ENCODE assay signal across 9 cellular contexts in the genomic region with DNA sequence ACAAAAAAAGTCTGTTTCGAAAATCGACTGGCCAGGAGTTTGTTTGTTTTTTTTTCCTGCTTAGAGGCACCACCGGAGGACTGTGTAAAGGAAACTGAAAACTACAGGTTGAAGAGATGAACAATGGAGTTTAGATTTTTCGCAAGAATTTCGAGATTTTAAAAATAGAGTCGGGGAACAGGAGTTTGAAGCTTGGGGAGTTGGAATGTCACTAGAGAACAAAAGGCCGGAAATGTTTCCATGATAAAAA. TPM values are rescaled to one million over a fixed set of nuclear protein-coding genes. Genes with fewer than 3 reads are reported as not detected.
DNase-seq lines count a peak whose midpoint lies in the region; ATAC-seq and TF ChIP-seq lines count a peak whose summit lies in the region.
"Had no signal": no experiment of that assay in that cellular context is flagged by ENCODE, and none has a peak within 500 bp of the region (broad histone marks: within the 10 kb centered on the region; RNA-seq: fewer than 3 reads in every experiment).

No MANE protein-coding gene starts in this region.

- H3K4me1 Mint-ChIP-seq in memory B cell = peaks cover 23% of the 10 kb centered on the region

- H3K9me3 ChIP-seq in heart right ventricle = no peaks in the 10 kb centered on the region
- no peaks in the 10 kb centered on the region for H3K9me3 ChIP-seq in uterus

- peaks cover 1% of the 10 kb centered on the region for H3K36me3 Mint-ChIP-seq in memory B cell

- WGBS in heart right ventricle, 2 donors = 1 to 2% methylated on average over 7 of the region's 7 CpGs

- H3K4me3 ChIP-seq in heart right ventricle (peak overlapping the region; percentile 76 to 93 (median 89)), astrocyte of the spinal cord (ENCODE audit: low read depth, low read length) (peak overlapping the region; percentile 94), uterus (peak overlapping the region; percentile 91 to 98)

- intact Hi-C loops in heart right ventricle (cut with DNase I) (loop anchor here in 9 of 10 donors (1.0 to 10.0 kb wide), 14 partner anchors 79 to 1508 kb away; no protein-coding TSS in a partner anchor), Right ventricle myocardium superior (cut with DNase I) (loop anchor here (5.0 to 10.0 kb wide), 2 partner anchors 152 to 546 kb away; no protein-coding TSS in a partner anchor), uterus (cut with DNase I; ENCODE audit: low total_unique reads) (no loop called here)

- H3K36me3 ChIP-seq in heart right ventricle = no peaks in the 10 kb centered on the region
- H3K36me3 ChIP-seq in uterus = no peaks in the 10 kb centered on the region

- TF ChIP-seq CTCF in heart right ventricle (IDR thresholded peaks at IDR 0.05) (no peak), astrocyte of the spinal cord (IDR thresholded peaks at IDR 0.05; ENCODE audit: low read depth, low read length) (no peak), uterus (IDR thresholded peaks at IDR 0.05) (no peak)

- TF ChIP-seq POLR2A in uterus (IDR thresholded peaks at IDR 0.05) = no peak

- H3K9me3 Mint-ChIP-seq in memory B cell = no peaks in the 10 kb centered on the region

- ATAC-seq in heart right ventricle (no peak), Right ventricle myocardium superior (ENCODE audit: poor library complexity) (no peak), memory B cell (ENCODE audit: low read depth) (no peak), GM19455 (IDR thresholded peaks at IDR 0.05; ENCODE audit: unreplicated experiment) (no peak)

- H3K27me3 Mint-ChIP-seq in memory B cell = no peaks in the 10 kb centered on the region

- H3K27ac ChIP-seq in heart right ventricle = peak overlapping the region; percentile 98 to 100 (median 99)
- H3K27ac ChIP-seq in uterus = peak overlapping the region; percentile 100
- H3K27ac ChIP-seq: VCaP had no signal

- peaks cover 0 to 56% (median 31%) of the 10 kb centered on the region in 9 donors for H3K4me1 ChIP-seq in heart right ventricle
- peaks cover 0 to 8% of the 10 kb centered on the region in 2 donors for H3K4me1 ChIP-seq in uterus

- H3K27ac Mint-ChIP-seq in memory B cell = peak overlapping the region; percentile 85

- H3K27me3 ChIP-seq in heart right ventricle (no peaks in the 10 kb centered on the region), uterus (no peaks in the 10 kb centered on the region)

- DNase-seq in heart right ventricle (no peak), Right ventricle myocardium superior (no peak), astrocyte of the spinal cord (ENCODE audit: low read depth, low spot score) (no peak), memory B cell (ENCODE audit: low spot score in 2 of 2) (no peak), uterus (no peak), HuH-7 (ENCODE audit: low spot score) (no peak)
- DNase-seq in stimulated activated naive CD4-positive, alpha-beta T cell treated with Interleukin-2 at 50 U/mL for 16 hours (lab: John Stamatoyannopoulos, UW) = no peak

- in situ Hi-C loops in astrocyte of the spinal cord (cut with HindIII; ENCODE audit: low sequenced_read_pairs) = no loop called here

- peak overlapping the region; percentile 93 for H3K4me3 Mint-ChIP-seq in memory B cell

RNA-seq across cellular contexts. Expression of a gene that starts 1.8 kb away (rescaled TPM):
- total RNA-seq in heart right ventricle (100 to 1,000 TPM; 386 to 551 (median 505) TPM), Right ventricle myocardium superior (477 TPM), uterus (100 to 1,000 TPM in 3 of 4 donors, 10 to 100 TPM in 1; 93.5 to 213 (median 164) TPM)
- 10 to 100 TPM; 74.7 to 86.2 TPM for polyA plus RNA-seq in heart right ventricle
